ENCODE assay signal across 26 cellular contexts in the genomic region with DNA sequence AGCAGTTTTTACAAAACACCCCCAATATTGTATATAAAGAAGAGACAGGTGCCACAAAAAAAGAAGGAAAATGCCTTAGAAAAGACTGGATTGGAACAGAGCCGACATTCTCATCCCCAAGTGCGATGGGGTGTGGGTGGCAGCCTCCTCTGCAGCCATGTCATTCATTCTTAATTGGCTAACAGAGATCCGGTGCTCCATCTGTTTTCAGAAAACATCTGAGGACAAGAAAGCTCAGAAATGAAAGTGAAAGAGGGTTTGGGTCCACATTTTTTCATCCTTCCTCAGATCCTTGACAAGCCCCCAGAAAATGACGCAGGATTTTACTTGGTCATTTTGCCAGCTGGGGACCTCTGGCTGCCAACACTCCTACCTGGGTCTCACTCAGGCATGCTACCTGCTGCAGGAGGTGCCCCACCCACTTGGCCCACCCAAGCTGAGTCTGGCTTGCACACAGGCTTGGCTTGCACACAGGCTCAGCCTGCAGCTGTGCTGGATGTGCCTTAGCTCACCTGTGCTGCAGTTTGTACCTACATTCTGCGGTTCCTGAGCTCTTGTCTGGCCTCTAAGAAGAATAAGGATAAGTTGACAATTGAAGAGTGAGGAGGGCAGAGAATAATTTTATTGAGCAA. TPM values are rescaled to one million over a fixed set of nuclear protein-coding genes. Genes with fewer than 3 reads are reported as not detected.
A peak's percentile ranks its signal among the peaks of the same experiment; 100 is the strongest.
DNase-seq lines count a peak whose midpoint lies in the region; ATAC-seq and TF ChIP-seq lines count a peak whose summit lies in the region.
"Had no signal": no experiment of that assay in that cellular context is flagged by ENCODE, and none has a peak within 500 bp of the region (broad histone marks: within the 10 kb centered on the region; RNA-seq: fewer than 3 reads in every experiment).

No MANE protein-coding gene starts in this region.

- H3K36me3 ChIP-seq in MM.1S (replicated peaks; ENCODE audit: insufficient read depth, low read length) (no peaks in the 10 kb centered on the region), Peyer's patch (no peaks in the 10 kb centered on the region)
- H3K36me3 ChIP-seq: BE2C had no signal

- peak overlapping the region; percentile 65 for H3K4me2 ChIP-seq in MM.1S (ENCODE audit: low read depth, low read length)

- peak; percentile 38 for DNase-seq in DMS 273 (lab: John Stamatoyannopoulos, UW; ENCODE audit: unreplicated experiment)
- no peak for DNase-seq in DMS 273 treated with DMSO at 0.1 percent for 48 hours (lab: John Stamatoyannopoulos, UW)
- peak; percentile 11 for DNase-seq in H4 (ENCODE audit: low spot score)
- peak; percentile 80 for DNase-seq in MM.1S
- no peak for DNase-seq in foreskin keratinocyte
- no peak for DNase-seq in stimulated activated naive CD4-positive, alpha-beta T cell treated with Interleukin-2 at 50 U/mL for 16 hours (lab: John Stamatoyannopoulos, UW)
- DNase-seq in KBM-7 = no peak
- no peak for DNase-seq in Peyer's patch
- DNase-seq: BE2C; CD8-positive, alpha-beta memory T cell; GF-D8; H7; KG1; NCI-H1105; NCI-H1436 treated with DMSO at 0.1 percent for 48 hours; NCI-H187 treated with DMSO at 0.1 percent for 48 hours; NCI-H2171 treated with DMSO at 0.1 percent for 48 hours; NCI-H345; NCI-H524; NCI-H748 treated with DMSO at 0.1 percent for 48 hours; SIG-M5 had no signal

- H4K20me1 ChIP-seq in MM.1S (ENCODE audit: insufficient read depth, low read length) = no peaks in the 10 kb centered on the region

- H3K9me3 ChIP-seq in MM.1S (replicated peaks; ENCODE audit: insufficient read depth, low read length) (no peaks in the 10 kb centered on the region), Peyer's patch (no peaks in the 10 kb centered on the region)
- H3K9me3 ChIP-seq: BE2C had no signal

- peak overlapping the region; percentile 83 for H2AFZ ChIP-seq in MM.1S (ENCODE audit: low read length)

- H3K4me1 ChIP-seq in MM.1S (ENCODE audit: low read length) (peaks cover 11% of the 10 kb centered on the region), foreskin keratinocyte (no peaks in the 10 kb centered on the region), Peyer's patch (no peaks in the 10 kb centered on the region)
- H3K4me1 ChIP-seq: BE2C had no signal

- peak overlapping the region; percentile 25; the same call in 1 of the 2 replicates for H3K27ac ChIP-seq in MM.1S (ENCODE audit: low read length)
- no peak overlapping the region for H3K27ac ChIP-seq in foreskin keratinocyte
- no peak overlapping the region for H3K27ac ChIP-seq in Peyer's patch
- H3K27ac ChIP-seq: 22Rv1, SK-N-MC had no signal

- ATAC-seq in foreskin keratinocyte = peak; percentile 29

- no peaks in the 10 kb centered on the region for H3K79me2 ChIP-seq in MM.1S (ENCODE audit: low read length)

- H3K27me3 ChIP-seq in MM.1S (replicated peaks; ENCODE audit: insufficient read depth, low read length) (no peaks in the 10 kb centered on the region), foreskin keratinocyte (no peaks in the 10 kb centered on the region), Peyer's patch (no peaks in the 10 kb centered on the region)
- H3K27me3 ChIP-seq: BE2C had no signal

- H3K9me2 ChIP-seq in MM.1S (replicated peaks; ENCODE audit: insufficient read depth, low read length) = no peaks in the 10 kb centered on the region

- H3K4me3 ChIP-seq in MM.1S (ENCODE audit: low read length) (peak overlapping the region; percentile 51), Peyer's patch (no peak overlapping the region)
- H3K4me3 ChIP-seq: SK-N-MC had no signal

- TF ChIP-seq CTCF in MM.1S (IDR thresholded peaks at IDR 0.05; ENCODE audit: low read length) (no peak), foreskin keratinocyte (conservative IDR thresholded peaks at IDR 0.05) (no peak), Peyer's patch (IDR thresholded peaks at IDR 0.05) (no peak)

- no peaks in the 10 kb centered on the region; the same call in 1 of the 2 replicates for H3F3A ChIP-seq in MM.1S (ENCODE audit: insufficient read depth, low read length)

- H3K9ac ChIP-seq in MM.1S (ENCODE audit: low read length) = no peak overlapping the region; the same call in 1 of the 2 replicates

- in situ Hi-C loops in KBM-7 (cut with MboI; ENCODE audit: low pct_unique_long_range_greater_than_20kb, low sequenced_read_pairs) = no loop called here

- no peak for TF ChIP-seq POLR2A in Peyer's patch (IDR thresholded peaks at IDR 0.05)

RNA-seq across cellular contexts. Expression of a gene that starts 21.9 kb away (rescaled TPM):
- total RNA-seq in H4 (2014; rRNA removed; shearing (Covaris generic)) = 0.33 TPM in 1 of 2 replicates, not detected in the other
- total RNA-seq in foreskin keratinocyte (not detected in 2 replicates), Peyer's patch (not detected)
- not detected in 2 replicates for polyA plus RNA-seq in foreskin keratinocyte
- total RNA-seq: CD8-positive, alpha-beta memory T cell; H7; HT-29; T-helper 1 cell treated with Interleukin-12 subunit alpha and Interleukin-12 subunit beta and Interleukin-4 antibody, amounts not matched to agents 30 ng/mL and 1 ng/mL, for 36 hours had no signal
- polyA plus RNA-seq: CD14-positive monocyte; CD8-positive, alpha-beta memory T cell had no signal

Comparison
In these comparisons a context has a peak if more than half of its experiments do, and no peak if none do; other contexts are left out.
1. DNase-seq: peak in DMS 273 (single experiment), H4 (single experiment) and MM.1S (single experiment); none in DMS 273 treated with DMSO at 0.1 percent for 48 hours (single experiment), foreskin keratinocyte (0 of 2), stimulated activated naive CD4-positive, alpha-beta T cell treated with Interleukin-2 at 50 U/mL for 16 hours (single experiment), KBM-7 (single experiment) and Peyer's patch (0 of 3).